Comparison of ENCODE assay signal across 8 cellular contexts in the genomic region with DNA sequence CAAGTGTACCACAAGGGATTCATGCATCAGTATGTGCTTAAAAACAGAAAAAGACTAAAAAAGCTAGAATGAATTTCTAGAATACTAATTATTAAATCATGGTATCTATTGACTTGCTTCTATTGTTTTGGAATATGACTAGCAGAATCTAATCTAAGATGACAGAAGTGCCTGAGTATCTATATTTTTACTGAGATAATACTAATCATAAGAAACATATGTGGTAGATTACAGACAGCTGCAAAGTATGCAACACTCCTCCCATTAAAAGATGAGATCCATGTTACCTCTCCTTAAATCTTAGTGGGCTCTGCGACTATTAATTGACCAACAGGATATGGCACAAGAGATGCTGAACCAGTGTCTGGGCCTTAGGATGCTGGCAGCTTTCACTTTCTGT.
"Had no signal": no experiment of that assay in that cellular context is flagged by ENCODE, and none has a peak within 500 bp of the region (broad histone marks: within the 10 kb centered on the region; RNA-seq: fewer than 3 reads in every experiment).

No MANE protein-coding gene starts in this region.

- FAIRE-seq: G401.6, GM12878, GM12891, GM12892, GM18507, GM19239 had no signal

- H3K4me3 ChIP-seq: GM12878 had no signal

- DNase-seq: GDM1, GF-D8 had no signal

- ATAC-seq: GM12878 had no signal
